2 cellular contexts compared by ENCODE assay signal in genomic region chr11:5394091-5394490, GRCh38.
TF ChIP-seq lines count a peak whose summit lies in the region.

No MANE protein-coding gene starts in this region.

TF ChIP-seq in HCT116, 20 proteins besides CTCF, POLR2A, EP300 and RAD21:
- TF ChIP-seq CBX3 (IDR thresholded peaks at IDR 0.05; ENCODE audit: low read depth) (no peak), SIN3A (IDR thresholded peaks at IDR 0.05; ENCODE audit: low read depth) (peak; percentile 36; the same call in 1 of the 2 replicates)

TF ChIP-seq in K562, 482 proteins besides CTCF, POLR2A, EP300 and RAD21:
- TF ChIP-seq BCOR (IDR thresholded peaks at IDR 0.05): peak; percentile 76; the same call in 1 of the 2 replicates
- peak; percentile 86 for TF ChIP-seq RBM25 (IDR thresholded peaks at IDR 0.05; ENCODE audit: low read depth, low read length, severe bottlenecking)
- no peak for TF ChIP-seq JUN (IDR thresholded peaks at IDR 0.05; ENCODE audit: borderline replicate concordance, low read depth, low read length)
- no peak for TF ChIP-seq JUN (CRISPR knock-in tag; IDR thresholded peaks at IDR 0.05; ENCODE audit: borderline replicate concordance)
TF ChIP-seq in K562: peak in this region for 2.
